10 cellular contexts compared by ENCODE assay signal in genomic region chr20:47332381-47333206, GRCh38. TPM values are rescaled to one million over a fixed set of nuclear protein-coding genes. Genes with fewer than 3 reads are reported as not detected.
DNase-seq lines count a peak whose midpoint lies in the region; ATAC-seq, FAIRE-seq and TF ChIP-seq lines count a peak whose summit lies in the region.
"Had no signal": no experiment of that assay in that cellular context is flagged by ENCODE, and none has a peak within 500 bp of the region (broad histone marks: within the 10 kb centered on the region; RNA-seq: fewer than 3 reads in every experiment).

No MANE protein-coding gene starts in this region.

- H3K9me3 ChIP-seq in HAP-1 = no peaks in the 10 kb centered on the region

- H3K4me3 ChIP-seq in HAP-1 = no peak overlapping the region

- FAIRE-seq in GM12891 (lab: Jason Lieb, UNC) = no peak

- H3K4me1 ChIP-seq in HAP-1 = peaks cover 12% of the 10 kb centered on the region

- H3K36me3 Mint-ChIP-seq in effector memory CD8-positive, alpha-beta T cell (ENCODE audit: insufficient read depth) = peaks cover 9% of the 10 kb centered on the region
- peaks cover 68% of the 10 kb centered on the region for H3K36me3 Mint-ChIP-seq in nephron progenitor cell (ENCODE audit: low read depth)

- no peak for ATAC-seq in stimulated activated naive CD8-positive, alpha-beta T cell treated with anti-CD3 and anti-CD28 coated beads, Interleukin-15, amount 100 ng/mL, for 72 hours
- ATAC-seq in stimulated activated naive CD8-positive, alpha-beta T cell treated with anti-CD3 and anti-CD28 coated beads, Interleukin-15, Interleukin-2, amounts not matched to agents 100 U/mL and 50 U/mL, for 24 hours = no peak
- ATAC-seq in effector memory CD8-positive, alpha-beta T cell (replicated peaks) = no peak
- ATAC-seq in GM19328 (IDR thresholded peaks at IDR 0.05; ENCODE audit: unreplicated experiment) = no peak

- H3K9me3 Mint-ChIP-seq in stimulated activated naive CD8-positive, alpha-beta T cell treated with anti-CD3 and anti-CD28 coated beads, Interleukin-15, amount 100 ng/mL, for 72 hours = no peaks in the 10 kb centered on the region
- H3K9me3 Mint-ChIP-seq in effector memory CD8-positive, alpha-beta T cell = no peaks in the 10 kb centered on the region
- peaks cover 3% of the 10 kb centered on the region for H3K9me3 Mint-ChIP-seq in nephron progenitor cell

- no peak for TF ChIP-seq CTCF in nephron progenitor cell (IDR thresholded peaks at IDR 0.05)

- no peaks in the 10 kb centered on the region for H3K27me3 Mint-ChIP-seq in stimulated activated naive CD8-positive, alpha-beta T cell treated with anti-CD3 and anti-CD28 coated beads, Interleukin-15, amount 100 ng/mL, for 72 hours
- no peaks in the 10 kb centered on the region for H3K27me3 Mint-ChIP-seq in effector memory CD8-positive, alpha-beta T cell
- peaks cover 4% of the 10 kb centered on the region for H3K27me3 Mint-ChIP-seq in nephron progenitor cell (ENCODE audit: low read depth, poor library complexity)

- no peak for DNase-seq in stimulated activated naive CD8-positive, alpha-beta T cell treated with anti-CD3 and anti-CD28 coated beads, Interleukin-15, amount 100 ng/mL, for 72 hours
- DNase-seq in stimulated activated naive CD8-positive, alpha-beta T cell treated with anti-CD3 and anti-CD28 coated beads, Interleukin-15, Interleukin-2, amounts not matched to agents 100 U/mL and 50 U/mL, for 24 hours = no peak
- DNase-seq in effector memory CD8-positive, alpha-beta T cell = no peak
- DNase-seq in nephron progenitor cell (no peak), NCI-H524 (lab: John Stamatoyannopoulos, UW) (no peak), HAP-1 (ENCODE audit: low spot score in 2 of 2) (no peak), GM12891 (ENCODE audit: insufficient read length, low spot score) (no peak)
- DNase-seq: activated naive CD4-positive, alpha-beta T cell treated with anti-CD3 and anti-CD28 coated beads, Interleukin-2, amount 50 U/mL, for 16 hours; C1 segment of cervical spinal cord had no signal

- H3K27ac Mint-ChIP-seq in stimulated activated naive CD8-positive, alpha-beta T cell treated with anti-CD3 and anti-CD28 coated beads, Interleukin-15, amount 100 ng/mL, for 72 hours = peak overlapping the region; percentile 30 to 36
- H3K27ac Mint-ChIP-seq in effector memory CD8-positive, alpha-beta T cell = peak overlapping the region; percentile 38 to 90
- peak overlapping the region; percentile 87 for H3K27ac Mint-ChIP-seq in nephron progenitor cell

- peaks cover 43% of the 10 kb centered on the region for H3K36me3 ChIP-seq in HAP-1 (replicated peaks)

- in situ Hi-C loops in HAP-1 (cut with MboI; ENCODE audit: low sequenced_read_pairs) = no loop called here

- H3K4me1 Mint-ChIP-seq in stimulated activated naive CD8-positive, alpha-beta T cell treated with anti-CD3 and anti-CD28 coated beads, Interleukin-15, amount 100 ng/mL, for 72 hours = peaks cover 62% of the 10 kb centered on the region
- peaks cover 40 to 52% of the 10 kb centered on the region in 2 donors for H3K4me1 Mint-ChIP-seq in effector memory CD8-positive, alpha-beta T cell (ENCODE audit: low read depth in 2 of 2)
- peaks cover 56% of the 10 kb centered on the region for H3K4me1 Mint-ChIP-seq in nephron progenitor cell

- no peak overlapping the region for H3K4me3 Mint-ChIP-seq in stimulated activated naive CD8-positive, alpha-beta T cell treated with anti-CD3 and anti-CD28 coated beads, Interleukin-15, amount 100 ng/mL, for 72 hours
- no peak overlapping the region for H3K4me3 Mint-ChIP-seq in effector memory CD8-positive, alpha-beta T cell
- H3K4me3 Mint-ChIP-seq in nephron progenitor cell = no peak overlapping the region

- TF ChIP-seq POLR2A in GM12891 (IDR thresholded peaks at IDR 0.05; ENCODE audit: low read depth, low read length) = no peak

- H3K27me3 ChIP-seq in HAP-1 (ENCODE audit: low read depth) = no peaks in the 10 kb centered on the region

TF ChIP-seq in GM12891, 5 proteins besides CTCF, POLR2A, EP300 and RAD21:
- TF ChIP-seq SPI1 (IDR thresholded peaks at IDR 0.05; ENCODE audit: low read depth, low read length) (no peak), POLR2AphosphoS5 (IDR thresholded peaks at IDR 0.05; ENCODE audit: low read depth, low read length) (no peak), PAX5 (IDR thresholded peaks at IDR 0.05; ENCODE audit: insufficient read depth, low read length, severe bottlenecking) (no peak), POU2F2 (IDR thresholded peaks at IDR 0.05; ENCODE audit: low read depth, low read length) (no peak), TAF1 (IDR thresholded peaks at IDR 0.05; ENCODE audit: low read depth, low read length) (no peak)
TF ChIP-seq in GM12891: peak in this region for 0.

RNA-seq across cellular contexts. Expression of gene ZMYND8, which starts 23.9 kb away (rescaled TPM):
- polyA plus RNA-seq in GM12891 (2012; ENCODE audit: low read depth, missing spikeins) = 14.5 TPM

Comparison
In these comparisons a context has a peak if more than half of its experiments do, and no peak if none do; other contexts are left out.
1. H3K27ac Mint-ChIP-seq: peak in every context shown above with its lines; median percentile 87 in nephron progenitor cell; 64 in effector memory CD8-positive, alpha-beta T cell; 33 in stimulated activated naive CD8-positive, alpha-beta T cell treated with anti-CD3 and anti-CD28 coated beads, Interleukin-15, amount 100 ng/mL, for 72 hours.